In the genomic region with DNA sequence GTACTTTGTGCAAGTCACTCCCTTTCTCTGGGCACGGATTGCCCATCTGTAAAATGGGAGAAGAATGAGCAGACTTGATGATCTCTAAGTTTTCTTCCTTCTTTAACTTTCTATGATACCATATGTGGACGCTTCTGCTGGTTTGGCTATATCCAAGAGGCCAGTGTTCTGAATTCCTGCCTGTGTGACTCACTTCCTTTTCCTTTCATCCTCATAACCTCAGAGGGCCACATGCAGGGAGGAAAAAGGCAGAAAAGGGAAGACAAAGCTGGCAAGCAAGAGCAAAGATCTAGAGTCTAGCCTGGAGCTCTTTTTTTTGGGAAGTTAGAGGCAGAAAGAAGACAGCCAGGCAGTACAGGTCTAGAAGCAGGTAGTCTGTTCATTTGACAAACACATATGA, we compare ENCODE assay signal across 14 cellular contexts.
DNase-seq lines count a peak whose midpoint lies in the region; ATAC-seq, FAIRE-seq and TF ChIP-seq lines count a peak whose summit lies in the region.
"Had no signal": no experiment of that assay in that cellular context is flagged by ENCODE, and none has a peak within 500 bp of the region (broad histone marks: within the 10 kb centered on the region; RNA-seq: fewer than 3 reads in every experiment).

No MANE protein-coding gene starts in this region.

- ATAC-seq in HG02840 (IDR thresholded peaks at IDR 0.05; ENCODE audit: low FRiP score, unreplicated experiment) (no peak), HG02884 (IDR thresholded peaks at IDR 0.05; ENCODE audit: unreplicated experiment) (no peak)

- peak overlapping the region; percentile 30 for H3K4me2 ChIP-seq in osteoblast (ENCODE audit: insufficient read depth, low read length)

- H3K9me3 ChIP-seq in osteoblast (ENCODE audit: low read depth, low read length) (no peaks in the 10 kb centered on the region), stomach (no peaks in the 10 kb centered on the region)
- H3K9me3 ChIP-seq: spleen, thyroid gland had no signal

- TF ChIP-seq EP300 in stomach (IDR thresholded peaks at IDR 0.05), result no peak

- H4K20me1 ChIP-seq in osteoblast (ENCODE audit: insufficient read depth, low read length), result no peaks in the 10 kb centered on the region

- peaks cover 31% of the 10 kb centered on the region for H3K4me1 ChIP-seq in osteoblast (ENCODE audit: insufficient read depth, low read length)
- peaks cover 0 to 5% (median 2%) of the 10 kb centered on the region in 4 donors for H3K4me1 ChIP-seq in stomach
- H3K4me1 ChIP-seq: thyroid gland had no signal

- DNase-seq in H54 (ENCODE audit: insufficient read length, low spot score), result peak; percentile 57
- peak; percentile 98 for DNase-seq in RPMI7951 (ENCODE audit: low read depth)
- DNase-seq in fibroblast of gingiva (ENCODE audit: low read depth), result peak; percentile 79
- DNase-seq in osteoblast (ENCODE audit: insufficient read length, low spot score, missing footprints), result peak; percentile 89
- no peak for DNase-seq in GM12891 (ENCODE audit: insufficient read length, low spot score)
- no peak for DNase-seq in stomach
- DNase-seq: activated naive CD4-positive, alpha-beta T cell treated with anti-CD3 and anti-CD28 coated beads, Interleukin-2, amount 10 ng/mL, durations not matched to agents 7 days and 5 days; GOT3; hypothalamus; NCI-H1436; spleen; thyroid gland had no signal

- FAIRE-seq in H54 (lab: Jason Lieb, UNC) (peak; percentile 36), GM12891 (lab: Jason Lieb, UNC) (no peak)

- no peaks in the 10 kb centered on the region for H3K27me3 ChIP-seq in osteoblast (ENCODE audit: insufficient read depth, low read length)
- H3K27me3 ChIP-seq in stomach, result no peaks in the 10 kb centered on the region
- H3K27me3 ChIP-seq: spleen, thyroid gland had no signal

- peak overlapping the region; percentile 25 for H2AFZ ChIP-seq in osteoblast (ENCODE audit: low read length)

- H3K36me3 ChIP-seq in osteoblast (ENCODE audit: insufficient read depth, low read length), result no peaks in the 10 kb centered on the region
- no peaks in the 10 kb centered on the region for H3K36me3 ChIP-seq in stomach
- H3K36me3 ChIP-seq: spleen, thyroid gland had no signal

- no peaks in the 10 kb centered on the region for H3K79me2 ChIP-seq in osteoblast (ENCODE audit: insufficient read depth, low read length)

- TF ChIP-seq POLR2A in H54 (IDR thresholded peaks at IDR 0.05; ENCODE audit: low read depth, low read length) (no peak), GM12891 (IDR thresholded peaks at IDR 0.05; ENCODE audit: low read depth, low read length) (no peak), stomach (IDR thresholded peaks at IDR 0.05) (no peak)

- no peak for TF ChIP-seq CTCF in osteoblast (IDR thresholded peaks at IDR 0.05; ENCODE audit: extremely low read depth, low read depth, low read length)
- TF ChIP-seq CTCF in stomach (IDR thresholded peaks at IDR 0.05), result no peak

- H3K27ac ChIP-seq in osteoblast (ENCODE audit: low read depth, low read length), result peak overlapping the region; percentile 47
- no peak overlapping the region for H3K27ac ChIP-seq in stomach
- H3K27ac ChIP-seq: thyroid gland had no signal

- no peak overlapping the region for H3K4me3 ChIP-seq in osteoblast (ENCODE audit: insufficient read depth, low read length)
- H3K4me3 ChIP-seq in stomach, result no peak overlapping the region
- H3K4me3 ChIP-seq: spleen, thyroid gland had no signal

- intact Hi-C loops in stomach (cut with DNase I; ENCODE audit: low total_unique reads), result no loop called here

- 49 to 72% (median 58%) methylated on average over 2 of the region's 2 CpGs for WGBS in stomach, 5 donors

TF ChIP-seq in GM12891, 5 proteins besides CTCF, POLR2A, EP300 and RAD21:
- TF ChIP-seq PAX5 (IDR thresholded peaks at IDR 0.05; ENCODE audit: insufficient read depth, low read length, severe bottlenecking), result no peak
- TF ChIP-seq POU2F2 (IDR thresholded peaks at IDR 0.05; ENCODE audit: low read depth, low read length), result no peak
- no peak for TF ChIP-seq POLR2AphosphoS5 (IDR thresholded peaks at IDR 0.05; ENCODE audit: low read depth, low read length)
- no peak for TF ChIP-seq SPI1 (IDR thresholded peaks at IDR 0.05; ENCODE audit: low read depth, low read length)
- no peak for TF ChIP-seq TAF1 (IDR thresholded peaks at IDR 0.05; ENCODE audit: low read depth, low read length)
TF ChIP-seq in GM12891: peak in this region for 0.

Comparison
In these comparisons a context has a peak if more than half of its experiments do, and no peak if none do; other contexts are left out.
1. DNase-seq: peak in H54 (single experiment), RPMI7951 (single experiment), fibroblast of gingiva (single experiment) and osteoblast (single experiment); none in GM12891 (single experiment) and stomach (single experiment).